8 cellular contexts compared by ENCODE assay signal in the genomic region with DNA sequence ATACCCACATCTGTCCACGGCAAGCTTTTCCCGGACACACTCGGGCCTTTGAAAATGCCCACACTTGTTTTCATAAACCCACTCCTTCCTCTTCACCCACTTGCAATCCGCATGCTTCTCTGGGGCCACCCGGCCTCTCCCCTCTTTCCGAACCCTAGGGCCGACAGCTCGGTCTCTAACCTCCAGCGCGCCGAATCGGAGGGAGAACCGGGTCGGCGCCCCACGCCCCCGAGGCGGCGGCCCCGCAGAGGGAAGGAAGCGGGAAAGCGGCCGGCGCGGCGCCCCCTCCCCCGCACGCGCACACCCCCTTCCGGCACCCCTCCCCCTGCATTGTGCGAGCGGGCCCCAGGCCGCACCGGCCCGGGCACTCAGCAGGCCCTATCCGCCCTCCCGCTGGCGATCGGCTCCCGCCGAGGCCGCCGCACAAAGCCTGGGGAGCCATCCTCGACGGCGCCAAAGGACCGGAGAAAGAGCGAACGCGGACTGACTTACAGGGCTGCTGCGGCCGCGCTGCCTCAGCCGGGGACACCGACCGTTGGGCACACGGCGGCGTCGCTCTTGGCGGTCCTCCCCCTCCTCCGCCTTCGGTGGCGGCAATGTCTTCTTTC. TPM values are rescaled to one million over a fixed set of nuclear protein-coding genes. Genes with fewer than 3 reads are reported as not detected.
A peak's percentile ranks its signal among the peaks of the same experiment; 100 is the strongest.
DNase-seq lines count a peak whose midpoint lies in the region; ATAC-seq, FAIRE-seq and TF ChIP-seq lines count a peak whose summit lies in the region.

No MANE protein-coding gene starts in this region.

- POLR2A ChIA-PET in OCI-LY7 (lab: Charles Lee): interaction anchor here (0.8 to 2.1 kb wide), 3 partner anchors 11 to 24 kb away, joined by 3 to 13 read pairs (median 10); no protein-coding TSS in a partner anchor

- H3K9me3 ChIP-seq in BE2C: no peaks in the 10 kb centered on the region
- no peaks in the 10 kb centered on the region for H3K9me3 ChIP-seq in OCI-LY7 (ENCODE audit: low read length)
- no peaks in the 10 kb centered on the region for H3K9me3 ChIP-seq in testis

- 0 to 2% methylated on average over 18 to 39 of the region's 64 CpGs for WGBS in testis, 2 donors

- no peak for FAIRE-seq in frontal cortex (lab: Jason Lieb, UNC)

- H3K4me3 Mint-ChIP-seq in activated T-helper 2 cell treated with anti-CD3 and anti-CD28 coated beads, Interferon-gamma antibody, Interleukin-2, Interleukin-4, amounts not matched to agents 10 μg/mL and 5 μg/mL and 100 μg/mL, durations not matched to agents 14 hours and 24 hours and 36 hours (ENCODE audit: low read depth): peak overlapping the region; percentile 93

- TF ChIP-seq CTCF in BE2C (IDR thresholded peaks at IDR 0.05; ENCODE audit: low read depth, low read length) (no peak), OCI-LY7 (conservative IDR thresholded peaks at IDR 0.05; ENCODE audit: low read length) (no peak), testis (IDR thresholded peaks at IDR 0.05) (no peak)

- DNase-seq in BE2C: peak; percentile 73
- peak; percentile 72 for DNase-seq in OCI-LY7 (ENCODE audit: low spot score)
- DNase-seq in activated T-helper 2 cell treated with anti-CD3 and anti-CD28 coated beads, Interferon-gamma antibody, Interleukin-2, Interleukin-4, amounts not matched to agents 10 μg/mL and 5 μg/mL and 100 μg/mL, durations not matched to agents 14 hours and 24 hours and 36 hours (ENCODE audit: low spot score): peak; percentile 62
- DNase-seq in frontal cortex (ENCODE audit: low spot score in 2 of 2): peak; percentile 49 to 71
- DNase-seq in nucleus accumbens (lab: John Stamatoyannopoulos, UW): peak in 41 of 56 donors; percentile 2 to 83 (median 70)
- DNase-seq in testis: peak; percentile 65

- H3K4me3 ChIP-seq in BE2C (ENCODE audit: low read depth, low read length): peak overlapping the region; percentile 92
- peak overlapping the region; percentile 82 for H3K4me3 ChIP-seq in OCI-LY7 (ENCODE audit: low read depth, low read length, poor library complexity, severe bottlenecking)
- peak overlapping the region; percentile 99 to 100 for H3K4me3 ChIP-seq in testis

- H3K27ac ChIP-seq in OCI-LY7 (ENCODE audit: low read depth, low read length, poor library complexity, severe bottlenecking) (peak overlapping the region; percentile 86), testis (peak overlapping the region; percentile 94 to 99)

- H3K79me2 ChIP-seq in OCI-LY7 (ENCODE audit: insufficient read depth, low read depth, low read length): peaks cover 56% of the 10 kb centered on the region

- H2AFZ ChIP-seq in OCI-LY7 (ENCODE audit: low read length): no peak overlapping the region

- H3K36me3 ChIP-seq in BE2C: peaks cover 8% of the 10 kb centered on the region; the same call in 1 of the 2 replicates
- peaks cover 42% of the 10 kb centered on the region for H3K36me3 ChIP-seq in OCI-LY7 (ENCODE audit: insufficient read depth, low read length)
- no peaks in the 10 kb centered on the region for H3K36me3 ChIP-seq in testis (ENCODE audit: low read depth, missing control alignments)

- no peaks in the 10 kb centered on the region for H3K9me3 Mint-ChIP-seq in activated T-helper 2 cell treated with anti-CD3 and anti-CD28 coated beads, Interferon-gamma antibody, Interleukin-2, Interleukin-4, amounts not matched to agents 10 μg/mL and 5 μg/mL and 100 μg/mL, durations not matched to agents 14 hours and 24 hours and 36 hours

- no TSS peak for BruUV-seq in OCI-LY7 (replicated peaks; lab: Mats Ljungman, UMichigan)

- H3K4me1 ChIP-seq in BE2C (peaks cover 15% of the 10 kb centered on the region), OCI-LY7 (ENCODE audit: insufficient read depth, low read length, poor library complexity, severe bottlenecking) (peaks cover 49% of the 10 kb centered on the region), testis (peaks cover 40% of the 10 kb centered on the region)

- peaks cover 39% of the 10 kb centered on the region for H3K36me3 Mint-ChIP-seq in activated T-helper 2 cell treated with anti-CD3 and anti-CD28 coated beads, Interferon-gamma antibody, Interleukin-2, Interleukin-4, amounts not matched to agents 10 μg/mL and 5 μg/mL and 100 μg/mL, durations not matched to agents 14 hours and 24 hours and 36 hours (ENCODE audit: low read depth)

- peaks cover 40% of the 10 kb centered on the region for H3K4me1 Mint-ChIP-seq in activated T-helper 2 cell treated with anti-CD3 and anti-CD28 coated beads, Interferon-gamma antibody, Interleukin-2, Interleukin-4, amounts not matched to agents 10 μg/mL and 5 μg/mL and 100 μg/mL, durations not matched to agents 14 hours and 24 hours and 36 hours (ENCODE audit: low read depth)

- H4K20me1 ChIP-seq in OCI-LY7 (ENCODE audit: insufficient read depth, low read length): peaks cover 39% of the 10 kb centered on the region

- H3K27me3 Mint-ChIP-seq in activated T-helper 2 cell treated with anti-CD3 and anti-CD28 coated beads, Interferon-gamma antibody, Interleukin-2, Interleukin-4, amounts not matched to agents 10 μg/mL and 5 μg/mL and 100 μg/mL, durations not matched to agents 14 hours and 24 hours and 36 hours (ENCODE audit: low read depth): no peaks in the 10 kb centered on the region

- intact Hi-C loops in OCI-LY7 (cut with micrococcal nuclease; ENCODE audit: unreplicated experiment) (loop anchor here (2.0 kb wide), 2 partner anchors 299 to 449 kb away; partner anchors contain the start of genes LAPTM4A and TTC32), testis (cut with DNase I; ENCODE audit: low total_unique reads) (no loop called here)
- intact Hi-C loops in activated T-helper 2 cell treated with anti-CD3 and anti-CD28 coated beads, Interferon-gamma antibody, Interleukin-2, Interleukin-4, amounts not matched to agents 10 μg/mL and 5 μg/mL and 100 μg/mL, durations not matched to agents 14 hours and 24 hours and 36 hours (cut with micrococcal nuclease): loop anchor here (1.0 to 5.0 kb wide), 4 partner anchors 230 to 449 kb away; partner anchors contain the start of genes HS1BP3, LAPTM4A and TTC32

- CTCF ChIA-PET in OCI-LY7 (lab: Charles Lee; ENCODE audit: unreplicated experiment): interaction anchor here (1.0 kb wide), 1 partner anchor 23 kb away, joined by 3 read pairs; no protein-coding TSS in a partner anchor

- peak overlapping the region; percentile 75 for H3K4me2 ChIP-seq in OCI-LY7 (ENCODE audit: low read length)

- H3K27ac Mint-ChIP-seq in activated T-helper 2 cell treated with anti-CD3 and anti-CD28 coated beads, Interferon-gamma antibody, Interleukin-2, Interleukin-4, amounts not matched to agents 10 μg/mL and 5 μg/mL and 100 μg/mL, durations not matched to agents 14 hours and 24 hours and 36 hours: peak overlapping the region; percentile 92

- ATAC-seq in GM18909 (IDR thresholded peaks at IDR 0.05; ENCODE audit: poor library complexity, unreplicated experiment) (peak; percentile 34), HG03139 (IDR thresholded peaks at IDR 0.05; ENCODE audit: unreplicated experiment) (peak; percentile 23)

- no peaks in the 10 kb centered on the region for H3K9me2 ChIP-seq in OCI-LY7 (ENCODE audit: insufficient read depth, low read length)

- H3K27me3 ChIP-seq in BE2C: no peaks in the 10 kb centered on the region
- no peaks in the 10 kb centered on the region for H3K27me3 ChIP-seq in testis

- no peak for TF ChIP-seq POLR2A in testis (IDR thresholded peaks at IDR 0.05)

RNA-seq across cellular contexts. Expression of gene PUM2, which starts 0.4 kb away (rescaled TPM):
- 55.2 TPM for polyA plus RNA-seq in BE2C (2012; ENCODE audit: insufficient read depth, insufficient read length, low read depth)
- 40.4 and 48.2 TPM in 2 replicates for total RNA-seq in OCI-LY7 (2014; rRNA removed; shearing (Covaris generic))
- total RNA-seq in OCI-LY7 (2022) (116 and 122 TPM in 2 replicates), frontal cortex (118 TPM), testis (10 to 100 TPM; 78.0 to 92.5 TPM)
- 121 and 127 TPM in 2 replicates for total RNA-seq in activated T-helper 2 cell treated with anti-CD3 and anti-CD28 coated beads, Interferon-gamma antibody, Interleukin-2, Interleukin-4, amounts not matched to agents 10 μg/mL and 5 μg/mL and 100 μg/mL, durations not matched to agents 14 hours and 24 hours and 36 hours
- 50.5 TPM for polyA plus RNA-seq in testis (ENCODE audit: insufficient read depth, low read depth, low replicate concordance)

Comparison
In these comparisons a context has a peak if more than half of its experiments do, and no peak if none do; other contexts are left out.
1. Peak in every context shown above with its lines: DNase-seq, ATAC-seq, H3K4me3 ChIP-seq and H3K27ac ChIP-seq.